ENCODE assay signal across 14 cellular contexts in genomic region chr6:7153807-7154206, GRCh38. TPM values are rescaled to one million over a fixed set of nuclear protein-coding genes. Genes with fewer than 3 reads are reported as not detected.
DNase-seq lines count a peak whose midpoint lies in the region; ATAC-seq and TF ChIP-seq lines count a peak whose summit lies in the region.
"Had no signal": no experiment of that assay in that cellular context is flagged by ENCODE, and none has a peak within 500 bp of the region (broad histone marks: within the 10 kb centered on the region; RNA-seq: fewer than 3 reads in every experiment).

No MANE protein-coding gene starts in this region.

- peak overlapping the region; percentile 75 for H3K27ac Mint-ChIP-seq in activated naive CD4-positive, alpha-beta T cell treated with anti-CD3 and anti-CD28 coated beads, Interleukin-2, amount 50 U/mL, for 24 hours
- peak overlapping the region; percentile 74 for H3K27ac Mint-ChIP-seq in type B pancreatic cell

- no peak for DNase-seq in activated naive CD4-positive, alpha-beta T cell (lab: John Stamatoyannopoulos, UW)
- DNase-seq in SJCRH30 (peak; percentile 22 to 49), islet precursor cell (peak; percentile 44), type B pancreatic cell (ENCODE audit: extremely low spot score, unreplicated experiment) (no peak), Kasumi-1 (lab: John Stamatoyannopoulos, UW) (no peak), putamen (ENCODE audit: low spot score) (no peak)
- DNase-seq: hippocampal formation, mesenchymal stem cell, NCI-H1417 treated with DMSO at 0.1 percent for 48 hours, NCI-H774, right cardiac atrium had no signal

- H3K4me3 ChIP-seq in SJCRH30 = no peak overlapping the region
- H3K4me3 ChIP-seq: vagina had no signal

- no peaks in the 10 kb centered on the region for H3K27me3 Mint-ChIP-seq in activated naive CD4-positive, alpha-beta T cell treated with anti-CD3 and anti-CD28 coated beads, Interleukin-2, amount 50 U/mL, for 24 hours
- no peaks in the 10 kb centered on the region for H3K27me3 Mint-ChIP-seq in type B pancreatic cell

- peaks cover 93% of the 10 kb centered on the region for H3K4me1 Mint-ChIP-seq in activated naive CD4-positive, alpha-beta T cell treated with anti-CD3 and anti-CD28 coated beads, Interleukin-2, amount 50 U/mL, for 24 hours
- peaks cover 75% of the 10 kb centered on the region for H3K4me1 Mint-ChIP-seq in type B pancreatic cell (ENCODE audit: unreplicated experiment)

- no peak overlapping the region for H3K4me3 Mint-ChIP-seq in activated naive CD4-positive, alpha-beta T cell treated with anti-CD3 and anti-CD28 coated beads, Interleukin-2, amount 50 U/mL, for 24 hours
- peak overlapping the region; percentile 19 for H3K4me3 Mint-ChIP-seq in type B pancreatic cell

- peaks cover 2% of the 10 kb centered on the region for H3K36me3 Mint-ChIP-seq in activated naive CD4-positive, alpha-beta T cell treated with anti-CD3 and anti-CD28 coated beads, Interleukin-2, amount 50 U/mL, for 24 hours
- H3K36me3 Mint-ChIP-seq in type B pancreatic cell = peaks cover 11% of the 10 kb centered on the region

- H3K27ac ChIP-seq in SJCRH30 = peak overlapping the region; percentile 99
- H3K27ac ChIP-seq: vagina had no signal

- TF ChIP-seq CTCF in type B pancreatic cell (conservative IDR thresholded peaks at IDR 0.05) = no peak

- no peaks in the 10 kb centered on the region for H3K9me3 Mint-ChIP-seq in activated naive CD4-positive, alpha-beta T cell treated with anti-CD3 and anti-CD28 coated beads, Interleukin-2, amount 50 U/mL, for 24 hours
- H3K9me3 Mint-ChIP-seq in type B pancreatic cell = no peaks in the 10 kb centered on the region

- H3K27me3 ChIP-seq in SJCRH30 = no peaks in the 10 kb centered on the region
- H3K27me3 ChIP-seq: vagina had no signal

- no peaks in the 10 kb centered on the region for H3K9me3 ChIP-seq in SJCRH30 (replicated peaks)
- H3K9me3 ChIP-seq: vagina had no signal

- ATAC-seq in GM19455 (IDR thresholded peaks at IDR 0.05; ENCODE audit: unreplicated experiment) = no peak

- no peaks in the 10 kb centered on the region for H3K36me3 ChIP-seq in SJCRH30
- H3K36me3 ChIP-seq: vagina had no signal

- peaks cover 66% of the 10 kb centered on the region for H3K4me1 ChIP-seq in SJCRH30

RNA-seq across cellular contexts. Expression of gene RREB1, which starts 46.0 kb away (rescaled TPM):
- total RNA-seq in SJCRH30 (2014; rRNA removed; shearing (Covaris generic)) = 12.3 and 13.4 TPM in 2 replicates
- total RNA-seq in type B pancreatic cell (ENCODE audit: low replicate concordance) = 43.9 and 67.0 TPM in 2 replicates

Comparison
In these comparisons a context has a peak if more than half of its experiments do, and no peak if none do; other contexts are left out.
1. DNase-seq: peak in SJCRH30 (2 of 2) and islet precursor cell (single experiment); none in activated naive CD4-positive, alpha-beta T cell (0 of 4), type B pancreatic cell (single experiment), Kasumi-1 (0 of 2) and putamen (single experiment).